Comparison of ENCODE assay signal across 10 cellular contexts in the genomic region with DNA sequence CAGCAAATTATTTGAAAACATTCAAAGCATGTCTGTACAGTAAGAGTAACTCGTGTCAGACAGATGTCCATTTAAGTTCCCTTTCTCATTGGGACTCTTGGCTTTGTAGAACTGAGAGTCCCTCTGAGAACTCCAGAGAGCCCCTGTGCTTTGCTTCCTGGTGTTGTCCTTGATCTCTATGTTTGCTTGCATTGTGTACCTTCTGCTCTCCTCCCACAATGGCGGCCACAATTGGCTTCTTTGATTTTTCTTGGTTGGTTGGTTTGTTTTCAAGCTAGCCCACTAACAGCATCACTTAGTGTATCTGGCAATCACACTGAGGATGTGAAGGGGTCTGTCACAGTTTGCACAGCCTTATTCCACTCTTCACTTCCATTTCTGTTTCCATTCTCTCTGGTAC. TPM values are rescaled to one million over a fixed set of nuclear protein-coding genes. Genes with fewer than 3 reads are reported as not detected.
"Had no signal": no experiment of that assay in that cellular context is flagged by ENCODE, and none has a peak within 500 bp of the region (broad histone marks: within the 10 kb centered on the region; RNA-seq: fewer than 3 reads in every experiment).

No MANE protein-coding gene starts in this region.

- H3K4me3 Mint-ChIP-seq: HFFc6, IgD-negative memory B cell had no signal

- H3K9me3 Mint-ChIP-seq: IgD-negative memory B cell had no signal

- DNase-seq: GM23248, GOT3, H7, HFFc6, KBM-7 had no signal

- H3K36me3 ChIP-seq: HAP-1 had no signal

- H3K36me3 Mint-ChIP-seq: IgD-negative memory B cell had no signal

- H3K4me1 ChIP-seq: HAP-1 had no signal

- ATAC-seq: HCT116 had no signal

- H3K27ac Mint-ChIP-seq: HFFc6, IgD-negative memory B cell had no signal

- H3K27ac ChIP-seq: GM23248 had no signal

- H3K4me3 ChIP-seq: GM23248, HAP-1 had no signal

- H3K9me3 ChIP-seq: HAP-1 had no signal

- H3K4me1 Mint-ChIP-seq: IgD-negative memory B cell had no signal

RNA-seq across cellular contexts. Expression of a gene that starts 15.1 kb away (rescaled TPM):
- total RNA-seq: GM23248, H4, H7, HFFc6, HT-29 had no signal
- polyA plus RNA-seq: GM23248, IgD-negative memory B cell had no signal
